8 cellular contexts compared by ENCODE assay signal in genomic region chr7:99324966-99325596, GRCh38. TPM values are rescaled to one million over a fixed set of nuclear protein-coding genes. Genes with fewer than 3 reads are reported as not detected.
DNase-seq lines count a peak whose midpoint lies in the region; ATAC-seq and TF ChIP-seq lines count a peak whose summit lies in the region.

No MANE protein-coding gene starts in this region.

- DNase-seq in AG04450 (ENCODE audit: low read depth, low spot score) (no peak), PC-9 (no peak), ovary (peak in 2 of 5 donors; percentile 20 to 44), AG20443 (ENCODE audit: low spot score) (no peak), SKM-1 (lab: John Stamatoyannopoulos, UW; ENCODE audit: unreplicated experiment) (no peak), HT-29 (ENCODE audit: low spot score) (no peak)

- H3K4me1 ChIP-seq in PC-9 (replicated peaks; ENCODE audit: insufficient read depth) (peaks cover 37% of the 10 kb centered on the region), esophagus (ENCODE audit: control insufficient read depth in 2 of 2, insufficient read depth in 2 of 2, low read length in 1 of 2) (peaks cover 0 to 4% of the 10 kb centered on the region in 2 donors), ovary (ENCODE audit: insufficient read depth) (peaks cover 7% of the 10 kb centered on the region)

- peak; percentile 17 for ATAC-seq in GM21390 (IDR thresholded peaks at IDR 0.05; ENCODE audit: unreplicated experiment)

- H3K27ac ChIP-seq in AG04450 (ENCODE audit: low read depth, low read length) (peak overlapping the region; percentile 11), PC-9 (peak overlapping the region; percentile 97), esophagus (ENCODE audit: low read depth in 2 of 2, low read length in 1 of 2) (peak overlapping the region; percentile 32 to 96), ovary (peak overlapping the region; percentile 39 to 67)

- no peaks in the 10 kb centered on the region for H3K27me3 ChIP-seq in AG04450 (ENCODE audit: control insufficient read depth, insufficient read depth, low read length)
- H3K27me3 ChIP-seq in PC-9 (ENCODE audit: insufficient read depth, low read depth), result no peaks in the 10 kb centered on the region
- H3K27me3 ChIP-seq in esophagus (ENCODE audit: control insufficient read depth in 1 of 2, insufficient read depth in 2 of 2, low read length in 2 of 2), result no peaks in the 10 kb centered on the region
- no peaks in the 10 kb centered on the region for H3K27me3 ChIP-seq in ovary

- TF ChIP-seq EP300 in ovary (IDR thresholded peaks at IDR 0.05), result no peak

- H3K4me3 ChIP-seq in AG04450 (ENCODE audit: low read depth, low read length), result peak overlapping the region; percentile 97
- H3K4me3 ChIP-seq in PC-9, result peak overlapping the region; percentile 93
- H3K4me3 ChIP-seq in esophagus (ENCODE audit: low read depth in 1 of 2, low read length in 2 of 2), result peak overlapping the region; percentile 87 to 100
- peak overlapping the region; percentile 93 for H3K4me3 ChIP-seq in ovary

- H4K20me1 ChIP-seq in PC-9 (ENCODE audit: insufficient read depth), result no peaks in the 10 kb centered on the region

- peaks cover 59% of the 10 kb centered on the region for H3K79me2 ChIP-seq in PC-9 (ENCODE audit: low read depth)

- POLR2A ChIA-PET in AG04450 (lab: Yijun Ruan, JAX), result interaction anchor here (0.6 to 1.2 kb wide), 2 partner anchors 83 to 90 kb away, joined by 3 to 6 read pairs; partner anchors contain the start of genes BUD31 and PDAP1
- POLR2A ChIA-PET in PC-9 (lab: Charles Lee; ENCODE audit: unreplicated experiment), result interaction anchor here (0.7 kb wide), 1 partner anchor 46 kb away, joined by 5 read pairs; no protein-coding TSS in a partner anchor

- H3K9me2 ChIP-seq in PC-9 (ENCODE audit: insufficient read depth), result no peaks in the 10 kb centered on the region

- TSS peak; percentile 86 for BruUV-seq in PC-9 (replicated peaks; lab: Mats Ljungman, UMichigan)

- H2AFZ ChIP-seq in PC-9, result peak overlapping the region; percentile 95

- TF ChIP-seq CTCF in AG04450 (IDR thresholded peaks at IDR 0.05; ENCODE audit: low read depth, low read length), result no peak
- no peak for TF ChIP-seq CTCF in PC-9 (conservative IDR thresholded peaks at IDR 0.05)
- no peak for TF ChIP-seq CTCF in ovary (IDR thresholded peaks at IDR 0.05)

- peaks cover 41% of the 10 kb centered on the region for H3F3A ChIP-seq in PC-9 (ENCODE audit: insufficient read depth, low read depth)

- no peak for TF ChIP-seq POLR2A in ovary (IDR thresholded peaks at IDR 0.05)

- H3K9me3 ChIP-seq in AG04450 (ENCODE audit: control insufficient read depth, insufficient read depth, low read length) (no peaks in the 10 kb centered on the region), PC-9 (ENCODE audit: insufficient read depth, low read depth) (no peaks in the 10 kb centered on the region), esophagus (ENCODE audit: control insufficient read depth in 2 of 2, insufficient read depth in 1 of 2, low read depth in 1 of 2, low read length in 1 of 2) (no peaks in the 10 kb centered on the region), ovary (no peaks in the 10 kb centered on the region)

- 21 to 27% methylated on average over 15 of the region's 15 CpGs for WGBS in esophagus, 2 donors
- WGBS in ovary, 3 donors, result 18 to 22% (median 21%) methylated on average over 15 of the region's 15 CpGs

- peaks cover 6% of the 10 kb centered on the region; the same call in 1 of the 2 replicates for H3K36me3 ChIP-seq in PC-9 (ENCODE audit: low read depth)
- no peaks in the 10 kb centered on the region for H3K36me3 ChIP-seq in esophagus (ENCODE audit: control insufficient read depth in 2 of 2, insufficient read depth in 2 of 2, low read length in 1 of 2)
- H3K36me3 ChIP-seq in ovary, result no peaks in the 10 kb centered on the region

- peak overlapping the region; percentile 81 for H3K4me2 ChIP-seq in PC-9

- intact Hi-C loops in PC-9 (cut with micrococcal nuclease; ENCODE audit: unreplicated experiment) (loop anchor here (5.0 kb wide), 1 partner anchor 183 kb away; the partner anchor contains the start of gene SMURF1), ovary (cut with DNase I) (no loop called here)

- CTCF ChIA-PET in AG04450 (lab: Charles Lee), result interaction anchor here (1.1 to 1.9 kb wide), 2 partner anchors 12 to 234 kb away, joined by 4 to 8 read pairs; no protein-coding TSS in a partner anchor
- CTCF ChIA-PET in PC-9 (lab: Charles Lee), result interaction anchor here (0.6 kb wide), 1 partner anchor 8 kb away, joined by 4 read pairs; no protein-coding TSS in a partner anchor

RNA-seq across cellular contexts. Expression of gene ARPC1A, which starts 0.6 kb away (rescaled TPM):
- polyA plus RNA-seq in AG04450 (2011; rRNA removed), result 259 and 282 TPM in 2 replicates
- 272 and 319 TPM in 2 replicates for polyA minus RNA-seq in AG04450 (2011; rRNA and poly(A)+ RNA removed)
- 274 and 305 TPM in 2 replicates for total RNA-seq in PC-9 (2021)
- polyA plus RNA-seq in esophagus, result 100 to 1,000 TPM; 150 to 209 TPM
- 100 to 1,000 TPM in 5 of 7 donors, 10 to 100 TPM in 2; 83.7 to 134 (median 112) TPM for total RNA-seq in ovary
- 100 to 1,000 TPM in 1 of 2 donors, 10 to 100 TPM in 1; 98.1 to 138 TPM for polyA plus RNA-seq in ovary
- 120 and 151 TPM in 2 replicates for total RNA-seq in HT-29 (2014; rRNA removed; shearing (Covaris generic))

RNA-seq across cellular contexts. Expression of gene ARPC1B, which starts 49.4 kb away (rescaled TPM):
- polyA plus RNA-seq in AG04450 (2011; rRNA removed) (190 and 245 TPM in 2 replicates), esophagus (10 to 100 TPM; 18.0 to 55.7 TPM), ovary (10 to 100 TPM; 63.4 to 77.9 TPM)
- 69.5 and 83.5 TPM in 2 replicates for polyA minus RNA-seq in AG04450 (2011; rRNA and poly(A)+ RNA removed)
- total RNA-seq in PC-9 (2021) (276 and 289 TPM in 2 replicates), ovary (10 to 100 TPM; 24.2 to 82.5 (median 42.9) TPM)
- 987 and 1,117 TPM in 2 replicates for total RNA-seq in HT-29 (2014; rRNA removed; shearing (Covaris generic))

RNA-seq across cellular contexts. Expression of gene MYH16, which starts 52.4 kb away (rescaled TPM):
- polyA plus RNA-seq in AG04450 (2011; rRNA removed) (not detected in 2 replicates), esophagus (under 1 TPM in 1 of 2 donors, not detected in 1; 0.04 TPM), ovary (not detected)
- polyA minus RNA-seq in AG04450 (2011; rRNA and poly(A)+ RNA removed), result not detected in 2 replicates
- total RNA-seq in PC-9 (2021) (11.7 and 18.0 TPM in 2 replicates), ovary (not detected)
- 0.05 TPM in 1 of 2 replicates, not detected in the other for total RNA-seq in HT-29 (2014; rRNA removed; shearing (Covaris generic))

Comparison
In these comparisons a context has a peak if more than half of its experiments do, and no peak if none do; other contexts are left out.
1. H3K27ac ChIP-seq: peak in every context shown above with its lines; median percentile 97 in PC-9; 64 in esophagus; 53 in ovary; 11 in AG04450.
2. RNA of gene MYH16, which starts 52.4 kb away (total RNA-seq): 11.7 to 18.0 TPM in PC-9; not detected in ovary and 0.05 TPM in HT-29; every median in the first group is over 10 times any median in the second.
3. Peak in every context shown above with its lines, with median percentiles within 50 percentile points of each other: H3K4me3 ChIP-seq.